In the genomic region with DNA sequence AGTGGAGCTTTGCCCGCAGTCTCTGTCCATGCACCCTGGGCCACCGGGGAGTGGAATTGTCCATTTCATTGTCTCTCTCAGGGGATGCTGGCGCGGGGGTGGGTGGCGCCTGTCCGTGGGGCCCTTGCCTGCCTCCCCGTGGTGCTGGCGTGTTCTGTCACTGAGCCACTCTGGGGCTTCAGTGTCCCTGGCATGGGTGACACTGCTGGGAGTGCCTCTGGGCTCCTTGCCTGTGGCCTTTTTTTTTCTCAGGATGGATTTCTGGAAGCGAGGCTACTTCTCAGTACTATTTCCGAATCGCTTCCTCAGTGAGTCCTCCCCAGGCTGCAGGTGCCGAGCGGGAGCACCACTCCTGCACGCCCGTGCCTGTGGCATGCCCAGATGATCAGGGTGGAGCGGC, we compare ENCODE assay signal across 22 cellular contexts. TPM values are rescaled to one million over a fixed set of nuclear protein-coding genes. Genes with fewer than 3 reads are reported as not detected.
A peak's percentile ranks its signal among the peaks of the same experiment; 100 is the strongest.
DNase-seq lines count a peak whose midpoint lies in the region; ATAC-seq, FAIRE-seq and TF ChIP-seq lines count a peak whose summit lies in the region.
"Had no signal": no experiment of that assay in that cellular context is flagged by ENCODE, and none has a peak within 500 bp of the region (broad histone marks: within the 10 kb centered on the region; RNA-seq: fewer than 3 reads in every experiment).

No MANE protein-coding gene starts in this region.

- no peak for TF ChIP-seq RAD21 in K562 (CRISPR knock-in tag; conservative IDR thresholded peaks at IDR 0.05 in 1 of 2, IDR thresholded peaks at IDR 0.05 in 1 of 2)

- H3K9me3 Mint-ChIP-seq in naive thymus-derived CD8-positive, alpha-beta T cell = no peaks in the 10 kb centered on the region
- peaks cover 9% of the 10 kb centered on the region for H3K9me3 Mint-ChIP-seq in glutamatergic neuron (ENCODE audit: unreplicated experiment)
- H3K9me3 Mint-ChIP-seq: activated naive CD4-positive, alpha-beta T cell treated with anti-CD3 and anti-CD28 coated beads, Interleukin-2, amount 10 ng/mL, durations not matched to agents 7 days and 5 days; CD4-positive, CD25-positive, alpha-beta regulatory T cell; T-cell had no signal

- peaks cover 17% of the 10 kb centered on the region for H3K36me3 ChIP-seq in cardiac muscle cell
- peaks cover 59% of the 10 kb centered on the region for H3K36me3 ChIP-seq in K562 (ENCODE audit: control insufficient read depth, insufficient read depth, low read length)
- peaks cover 74% of the 10 kb centered on the region for H3K36me3 ChIP-seq in upper lobe of right lung

- TF ChIP-seq CTCF in cardiac muscle cell (IDR thresholded peaks at IDR 0.05; ENCODE audit: low read depth, low read length) (no peak), K562 (IDR thresholded peaks at IDR 0.05 in 2 of 3, conservative IDR thresholded peaks at IDR 0.05 in 1 of 3; ENCODE audit: insufficient read depth in 2 of 3, low read depth in 1 of 3, low read length in 3 of 3) (0 out of 6 replicates have a peak, but pooled peaks of 1 of the 3 experiments have one; percentile 2), upper lobe of right lung (IDR thresholded peaks at IDR 0.05) (no peak), glutamatergic neuron (IDR thresholded peaks at IDR 0.05; ENCODE audit: partially characterized antibody, unreplicated experiment) (no peak)

- peaks cover 13 to 37% (median 21%) of the 10 kb centered on the region in 4 donors for H3K4me1 Mint-ChIP-seq in naive thymus-derived CD8-positive, alpha-beta T cell
- peaks cover 9% of the 10 kb centered on the region for H3K4me1 Mint-ChIP-seq in glutamatergic neuron (ENCODE audit: low read depth, unreplicated experiment)

- H3K4me1 ChIP-seq in cardiac muscle cell (ENCODE audit: low read depth) (peaks cover 3% of the 10 kb centered on the region), K562 (replicated peaks in 1 of 2; ENCODE audit: control insufficient read depth in 2 of 2, insufficient read depth in 2 of 2, low read length in 2 of 2) (peaks cover 0 to 8% of the 10 kb centered on the region in 2 experiments; a peak in 1 of 5 replicates), upper lobe of right lung (no peaks in the 10 kb centered on the region)

- H3K27ac ChIP-seq in cardiac muscle cell (peak overlapping the region; percentile 83), K562 (ENCODE audit: extremely low read depth, low read depth, low read length) (no peak overlapping the region), upper lobe of right lung (no peak overlapping the region)
- H3K27ac ChIP-seq: heart left ventricle, testis had no signal

- H3K4me2 ChIP-seq in K562 (ENCODE audit: insufficient read depth, low read length) = no peak overlapping the region

- FAIRE-seq in K562 (lab: Jason Lieb, UNC) = no peak
- FAIRE-seq: H54 had no signal

- no peak for TF ChIP-seq POLR2A in K562 (conservative IDR thresholded peaks at IDR 0.05)

- H4K20me1 ChIP-seq in K562 (replicated peaks; ENCODE audit: control insufficient read depth, insufficient read depth, low read length) = no peaks in the 10 kb centered on the region

- H3K9ac ChIP-seq in K562 (ENCODE audit: insufficient read depth in 1 of 2, low read depth in 2 of 2, low read length in 2 of 2) = 0 out of 4 replicates have a peak overlapping the region, but pooled peaks of 1 of the 2 experiments have one; percentile 6

- no peaks in the 10 kb centered on the region for H3K9me1 ChIP-seq in K562 (ENCODE audit: control insufficient read depth, insufficient read depth, low read length)

- H3K4me3 Mint-ChIP-seq in naive thymus-derived CD8-positive, alpha-beta T cell = peak overlapping the region in 2 of 10 donors; percentile 62 to 68
- no peak overlapping the region for H3K4me3 Mint-ChIP-seq in glutamatergic neuron (ENCODE audit: unreplicated experiment)
- H3K4me3 Mint-ChIP-seq: activated naive CD4-positive, alpha-beta T cell treated with anti-CD3 and anti-CD28 coated beads, Interleukin-2, amount 10 ng/mL, durations not matched to agents 7 days and 5 days; CD4-positive, CD25-positive, alpha-beta regulatory T cell had no signal

- H3K36me3 Mint-ChIP-seq in naive thymus-derived CD8-positive, alpha-beta T cell = peaks cover 0 to 57% (median 5%) of the 10 kb centered on the region in 3 donors
- no peaks in the 10 kb centered on the region for H3K36me3 Mint-ChIP-seq in glutamatergic neuron (ENCODE audit: unreplicated experiment)

- no peaks in the 10 kb centered on the region for H3K27me3 ChIP-seq in cardiac muscle cell
- no peaks in the 10 kb centered on the region for H3K27me3 ChIP-seq in K562 (ENCODE audit: control insufficient read depth in 2 of 2, insufficient read depth in 2 of 2, low read length in 2 of 2)
- H3K27me3 ChIP-seq in upper lobe of right lung = no peaks in the 10 kb centered on the region
- H3K27me3 ChIP-seq: heart left ventricle, testis had no signal

- no peak overlapping the region for H3K4me3 ChIP-seq in cardiac muscle cell
- H3K4me3 ChIP-seq in K562 = no peak overlapping the region
- no peak overlapping the region for H3K4me3 ChIP-seq in upper lobe of right lung
- H3K4me3 ChIP-seq: heart left ventricle, testis had no signal

- no peaks in the 10 kb centered on the region; the same call in 2 of the 3 replicates for H3K79me2 ChIP-seq in K562 (ENCODE audit: control insufficient read depth, insufficient read depth, low read length)

- no peaks in the 10 kb centered on the region for H3K27me3 Mint-ChIP-seq in naive thymus-derived CD8-positive, alpha-beta T cell
- peaks cover 5% of the 10 kb centered on the region for H3K27me3 Mint-ChIP-seq in glutamatergic neuron (ENCODE audit: unreplicated experiment)
- H3K27me3 Mint-ChIP-seq: activated naive CD4-positive, alpha-beta T cell treated with anti-CD3 and anti-CD28 coated beads, Interleukin-2, amount 10 ng/mL, durations not matched to agents 7 days and 5 days; CD4-positive, CD25-positive, alpha-beta regulatory T cell; T-cell had no signal

- in situ Hi-C loops in K562 (cut with MboI) = no loop called here

- peak overlapping the region in 8 of 10 donors; percentile 15 to 96 (median 92) for H3K27ac Mint-ChIP-seq in naive thymus-derived CD8-positive, alpha-beta T cell
- no peak overlapping the region for H3K27ac Mint-ChIP-seq in glutamatergic neuron (ENCODE audit: unreplicated experiment)

- no TSS peak for BruUV-seq in K562 (replicated peaks; lab: Mats Ljungman, UMichigan)

- no peak overlapping the region for H2AFZ ChIP-seq in K562 (ENCODE audit: low read depth, low read length)

- no peak for DNase-seq in cardiac muscle cell (ENCODE audit: low read depth in 1 of 2, low spot score in 1 of 2)
- DNase-seq in Right ventricle myocardium inferior (ENCODE audit: missing footprints) = no peak
- DNase-seq in K562 (ENCODE audit: extremely low read depth in 1 of 4, low spot score in 3 of 4) = no peak
- DNase-seq in naive thymus-derived CD8-positive, alpha-beta T cell = no peak
- DNase-seq in upper lobe of right lung = peak; percentile 63
- no peak for DNase-seq in NCI-H82 treated with DMSO at 0.1 percent for 48 hours (lab: John Stamatoyannopoulos, UW; ENCODE audit: unreplicated experiment)
- DNase-seq in activated CD8-positive, alpha-beta memory T cell treated with anti-CD3 and anti-CD28 coated beads, Interleukin-2, amount 50 U/mL, for 48 hours = no peak
- DNase-seq in glutamatergic neuron = no peak
- DNase-seq: activated CD4-positive, alpha-beta T cell treated with anti-CD3 and anti-CD28 coated beads for 4 hours; activated naive CD4-positive, alpha-beta T cell treated with anti-CD3 and anti-CD28 coated beads, Interleukin-2, amount 10 ng/mL, durations not matched to agents 7 days and 5 days; CD4-positive, CD25-positive, alpha-beta regulatory T cell; cortex of kidney; DMS153; GDM1; NCI-H187; OCI-M1; SHP77 treated with DMSO at 0.1 percent for 48 hours; testis had no signal

- intact Hi-C loops in Right ventricle myocardium inferior (cut with DNase I) (no loop called here), K562 (cut with micrococcal nuclease) (no loop called here), upper lobe of right lung (cut with DNase I) (no loop called here)

- H3K9me3 ChIP-seq in cardiac muscle cell (ENCODE audit: low read depth) (no peaks in the 10 kb centered on the region), K562 (replicated peaks; ENCODE audit: control insufficient read depth, insufficient read depth, low read depth, low read length) (no peaks in the 10 kb centered on the region), upper lobe of right lung (no peaks in the 10 kb centered on the region)
- H3K9me3 ChIP-seq: heart left ventricle, testis had no signal

- CTCF ChIA-PET in K562 (lab: Yijun Ruan, JAX; ENCODE audit: low intra/inter-chr PET ratio) = no interaction called here

- no peak for TF ChIP-seq EP300 in K562 (IDR thresholded peaks at IDR 0.05; ENCODE audit: low read length)

- WGBS in K562 (ENCODE audit: insufficient coverage, low coverage, missing lambda C conversion rate) = 95% methylated on average over 14 of the region's 16 CpGs

- no peak for ATAC-seq in Right ventricle myocardium inferior
- ATAC-seq in K562 = no peak
- no peak for ATAC-seq in naive thymus-derived CD8-positive, alpha-beta T cell
- peak; percentile 6 for ATAC-seq in upper lobe of right lung
- ATAC-seq: sciatic nerve had no signal

- POLR2A ChIA-PET in K562 (lab: Yijun Ruan, JAX) = interaction anchor here (0.8 kb wide), 1 partner anchor 10 kb away, joined by 3 read pairs; no protein-coding TSS in a partner anchor
- POLR2A ChIA-PET in naive thymus-derived CD8-positive, alpha-beta T cell (lab: Charles Lee) = no interaction called here

RNA-seq across cellular contexts. Expression of a gene that starts 55.0 kb away (rescaled TPM):
- total RNA-seq in cardiac muscle cell = 24.9 and 28.6 TPM in 2 replicates
- polyA plus RNA-seq in cardiac muscle cell = 22.4 and 23.3 TPM in 2 replicates
- total RNA-seq in Right ventricle myocardium inferior = 47.1 TPM
- total RNA-seq in K562 (2011; cell fraction: chromatin; rRNA removed; ENCODE audit: low replicate concordance) = 117 and 145 TPM in 2 replicates
- 53.9 and 57.6 TPM in 2 replicates for total RNA-seq in K562 (2011; cell fraction: nucleolus; rRNA removed)
- 56.8 and 78.9 TPM in 2 replicates for total RNA-seq in K562 (2011; cell fraction: nucleoplasm; rRNA removed)
- 11.1 and 16.5 TPM in 2 replicates for total RNA-seq in K562 (2014; rRNA removed)
- total RNA-seq in K562 (2014; rRNA removed; fragmentation: Illumina TruSeq; extraction: Trizol) = 18.7 and 20.4 TPM in 2 replicates
- total RNA-seq in K562 (2015; rRNA removed; fragmentation: Illumina TruSeq; extraction: Trizol) = 15.2 and 17.1 TPM in 2 replicates
- 37.2 and 38.9 TPM in 2 replicates for total RNA-seq in K562 (2021)
- 32.1 and 37.1 TPM in 2 replicates for polyA plus RNA-seq in K562 (2011; rRNA removed)
- polyA plus RNA-seq in K562 (2011; cell fraction: cytosol; rRNA removed) = 18.7 and 25.8 TPM in 2 replicates
- 31.1 and 36.8 TPM in 2 replicates for polyA plus RNA-seq in K562 (2011; cell fraction: nucleus; rRNA removed)
- 16.3 and 20.5 TPM in 2 replicates for polyA plus RNA-seq in K562 (2012)
- 30.3 and 32.4 TPM in 2 replicates for polyA plus RNA-seq in K562 (2014; fragmentation: Illumina TruSeq; extraction: Trizol)
- polyA plus RNA-seq in K562 (2014; fragmentation: Nextera tagmentation; extraction: Ambion mirVana) = 1 to 10 TPM; 4.0 to 4.6 TPM
- polyA plus RNA-seq in K562 (2014; rRNA removed) = 21.3 and 22.3 TPM in 2 replicates
- polyA minus RNA-seq in K562 (2011; rRNA and poly(A)+ RNA removed) = 40.3 and 44.0 TPM in 2 replicates
- 13.6 and 19.9 TPM in 2 replicates for polyA minus RNA-seq in K562 (2011; cell fraction: cytosol; rRNA and poly(A)+ RNA removed)
- 15.1 and 20.4 TPM in 2 replicates for polyA minus RNA-seq in K562 (2011; cell fraction: nucleus; rRNA and poly(A)+ RNA removed)
- total RNA-seq in naive thymus-derived CD8-positive, alpha-beta T cell = 10 to 100 TPM; 66.1 to 69.7 TPM
- polyA plus RNA-seq in naive thymus-derived CD8-positive, alpha-beta T cell = 10 to 100 TPM; 27.1 to 44.7 (median 28.6) TPM
- 90.9 TPM for total RNA-seq in upper lobe of right lung
- total RNA-seq in glutamatergic neuron (ENCODE audit: unreplicated experiment) = 113 TPM
